Comparison of ENCODE assay signal across 14 cellular contexts in genomic region chr3:123409443-123410148, GRCh38. TPM values are rescaled to one million over a fixed set of nuclear protein-coding genes. Genes with fewer than 3 reads are reported as not detected.
A peak's percentile ranks its signal among the peaks of the same experiment; 100 is the strongest.
DNase-seq lines count a peak whose midpoint lies in the region; ATAC-seq, FAIRE-seq and TF ChIP-seq lines count a peak whose summit lies in the region.
"Had no signal": no experiment of that assay in that cellular context is flagged by ENCODE, and none has a peak within 500 bp of the region (broad histone marks: within the 10 kb centered on the region; RNA-seq: fewer than 3 reads in every experiment).

No MANE protein-coding gene starts in this region.

- H3K9me3 ChIP-seq in Caco-2, result no peaks in the 10 kb centered on the region
- H3K9me3 ChIP-seq in pancreas, result no peaks in the 10 kb centered on the region

- no peak overlapping the region for H3K4me3 Mint-ChIP-seq in Caco-2 (ENCODE audit: unreplicated experiment)
- H3K4me3 Mint-ChIP-seq: activated naive CD4-positive, alpha-beta T cell treated with anti-CD3 and anti-CD28 coated beads for 36 hours; central memory CD8-positive, alpha-beta T cell; neural progenitor cell had no signal

- BruUV-seq in Caco-2 (replicated peaks; lab: Mats Ljungman, UMichigan), result no TSS peak

- H3K27ac ChIP-seq in coronary artery (peak overlapping the region; percentile 88 to 92), pancreas (peak overlapping the region; percentile 23 to 74 (median 68))
- H3K27ac ChIP-seq: C4-2B, neural progenitor cell had no signal

- H3K4me3 ChIP-seq in Caco-2 (ENCODE audit: low read depth, low read length) (no peak overlapping the region), coronary artery (no peak overlapping the region), pancreas (no peak overlapping the region)
- H3K4me3 ChIP-seq: neural progenitor cell had no signal

- peaks cover 35% of the 10 kb centered on the region for H3K4me1 ChIP-seq in Caco-2
- H3K4me1 ChIP-seq in pancreas, result peaks cover 5 to 15% (median 13%) of the 10 kb centered on the region in 3 donors

- CTCF ChIA-PET in Caco-2 (lab: Charles Lee), result interaction anchor here (0.6 kb wide), 1 partner anchor 14 kb away, joined by 3 read pairs; no protein-coding TSS in a partner anchor

- no peaks in the 10 kb centered on the region for H3K36me3 Mint-ChIP-seq in Caco-2 (ENCODE audit: insufficient read depth, unreplicated experiment)
- H3K36me3 Mint-ChIP-seq: neural progenitor cell had no signal

- no peak overlapping the region for H3K27ac Mint-ChIP-seq in Caco-2 (ENCODE audit: unreplicated experiment)
- H3K27ac Mint-ChIP-seq: activated naive CD4-positive, alpha-beta T cell treated with anti-CD3 and anti-CD28 coated beads for 36 hours had no signal

- peak; percentile 55 to 88 for DNase-seq in Caco-2
- peak; percentile 6 for DNase-seq in LHCN-M2 (ENCODE audit: low read depth)
- no peak for DNase-seq in coronary artery (ENCODE audit: low spot score)
- peak in 5 of 6 donors; percentile 53 to 69 (median 62) for DNase-seq in pancreas
- DNase-seq in NCI-H187 (lab: John Stamatoyannopoulos, UW), result no peak
- DNase-seq in HCEC 1CT, result no peak
- no peak for DNase-seq in CD1c-positive myeloid dendritic cell (ENCODE audit: extremely low spot score)
- DNase-seq: activated naive CD4-positive, alpha-beta T cell treated with anti-CD3 and anti-CD28 coated beads for 36 hours; NCI-H1092 treated with DMSO at 0.1 percent for 48 hours had no signal

- H3K36me3 ChIP-seq in Caco-2 (ENCODE audit: control insufficient read depth, insufficient read depth, low read length), result no peaks in the 10 kb centered on the region
- H3K36me3 ChIP-seq in pancreas, result no peaks in the 10 kb centered on the region
- H3K36me3 ChIP-seq: neural progenitor cell had no signal

- intact Hi-C loops in Caco-2 (cut with micrococcal nuclease; ENCODE audit: unreplicated experiment), result loop anchor here (5.0 kb wide), 1 partner anchor 38 kb away; the partner anchor contains the start of gene ADCY5
- intact Hi-C loops in pancreas (cut with DNase I), result no loop called here

- no peaks in the 10 kb centered on the region for H3K27me3 Mint-ChIP-seq in Caco-2 (ENCODE audit: insufficient read depth, unreplicated experiment)

- POLR2A ChIA-PET in Caco-2 (lab: Charles Lee), result interaction anchor here (0.6 kb wide), 3 partner anchors 40 to 343 kb away, joined by 3 to 6 read pairs (median 3); partner anchors contain the start of gene PDIA5

- H3K9me3 Mint-ChIP-seq in Caco-2 (ENCODE audit: unreplicated experiment), result no peaks in the 10 kb centered on the region
- H3K9me3 Mint-ChIP-seq: activated naive CD4-positive, alpha-beta T cell treated with anti-CD3 and anti-CD28 coated beads for 36 hours; central memory CD8-positive, alpha-beta T cell; neural progenitor cell had no signal

- ATAC-seq in pancreas (peak; percentile 80 to 86 (median 84)), GM21367 (IDR thresholded peaks at IDR 0.05; ENCODE audit: unreplicated experiment) (no peak)

- FAIRE-seq in pancreas (lab: Jason Lieb, UNC), result no peak

- no peak for TF ChIP-seq CTCF in Caco-2 (IDR thresholded peaks at IDR 0.05; ENCODE audit: insufficient read depth in 1 of 2, low read depth in 1 of 2, low read length in 1 of 2, severe bottlenecking in 1 of 2, unreplicated experiment in 1 of 2)
- no peak for TF ChIP-seq CTCF in coronary artery (IDR thresholded peaks at IDR 0.05)
- TF ChIP-seq CTCF in pancreas (IDR thresholded peaks at IDR 0.05), result no peak

- WGBS in pancreas, 2 donors, result 15 to 23% methylated on average over 5 of the region's 5 CpGs

- H3K4me1 Mint-ChIP-seq in Caco-2 (ENCODE audit: low read depth, unreplicated experiment), result peaks cover 9% of the 10 kb centered on the region
- H3K4me1 Mint-ChIP-seq: central memory CD8-positive, alpha-beta T cell had no signal

- H3K27me3 ChIP-seq in Caco-2 (replicated peaks; ENCODE audit: control insufficient read depth, insufficient read depth, low read length) (no peaks in the 10 kb centered on the region), pancreas (no peaks in the 10 kb centered on the region)
- H3K27me3 ChIP-seq: neural progenitor cell had no signal

RNA-seq across cellular contexts. Expression of gene ADCY5, which starts 39.3 kb away (rescaled TPM):
- total RNA-seq in Caco-2 (2022), result 0.44 and 0.91 TPM in 2 replicates
- 0.06 and 0.45 TPM in 2 replicates for total RNA-seq in LHCN-M2 (2014; rRNA removed)
- 0.27 TPM for polyA plus RNA-seq in LHCN-M2 (2012)
- total RNA-seq in pancreas, result 10 to 100 TPM in 4 of 6 donors, 1 to 10 TPM in 2; 6.0 to 13.4 (median 10.2) TPM
- 1 to 10 TPM; 9.1 TPM for polyA plus RNA-seq in pancreas
- total RNA-seq: T-helper 2 cell treated with Interferon-gamma antibody and Interleukin-4, amounts not matched to agents 100 ng/mL and 5 ng/mL, for 36 hours had no signal

Comparison
In these comparisons a context has a peak if more than half of its experiments do, and no peak if none do; other contexts are left out.
1. DNase-seq: peak in Caco-2 (2 of 2), LHCN-M2 (single experiment) and pancreas (5 of 6); none in coronary artery (single experiment), NCI-H187 (0 of 2), HCEC 1CT (single experiment) and CD1c-positive myeloid dendritic cell (single experiment).